ENCODE assay signal across 20 cellular contexts in the genomic region with DNA sequence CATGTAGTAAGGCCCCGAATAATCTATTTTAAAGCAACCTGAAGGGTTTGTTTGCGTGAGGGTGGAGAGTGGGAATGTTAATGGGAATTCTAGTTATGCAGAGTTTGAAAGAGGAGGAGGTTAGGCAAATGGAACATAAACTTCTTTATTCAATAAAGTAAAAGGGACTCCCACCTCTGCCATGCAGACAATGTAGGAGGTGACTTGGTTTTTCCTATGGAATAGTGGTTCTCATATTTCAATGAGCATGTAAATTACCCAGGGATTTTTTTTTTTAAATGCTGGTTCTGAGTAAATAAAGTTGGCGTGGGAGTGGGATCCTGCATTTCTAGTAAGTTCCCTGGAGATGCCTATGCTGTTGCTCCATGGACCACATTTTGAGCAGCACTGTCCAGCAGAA.
"Had no signal": no experiment of that assay in that cellular context is flagged by ENCODE, and none has a peak within 500 bp of the region (broad histone marks: within the 10 kb centered on the region; RNA-seq: fewer than 3 reads in every experiment).

No MANE protein-coding gene starts in this region.

- H3K36me3 Mint-ChIP-seq: naive B cell; stimulated activated naive B cell treated with anti-CD40 and anti-IgM and Interleukin-4, amounts not matched to agents 10 μg/mL and 1 μg/mL and 100 μg/mL, for 72 hours had no signal

- H3K27ac Mint-ChIP-seq: naive B cell; natural killer cell treated with Interleukin-12 subunit alpha and Interleukin-12 subunit beta and Interleukin-15 and Interleukin-18, amount 100 ng/mL, for 72 hours; stimulated activated naive B cell treated with anti-CD40 and anti-IgM and Interleukin-4, amounts not matched to agents 10 μg/mL and 1 μg/mL and 100 μg/mL, for 72 hours; stimulated activated naive CD8-positive, alpha-beta T cell treated with anti-CD3 and anti-CD28 coated beads, Interleukin-15, Interleukin-2, amounts not matched to agents 100 ng/mL and 50 ng/mL, for 24 hours had no signal

- H3K27me3 Mint-ChIP-seq: natural killer cell treated with Interleukin-12 subunit alpha and Interleukin-12 subunit beta and Interleukin-15 and Interleukin-18, amount 100 ng/mL, for 72 hours; stimulated activated naive B cell treated with anti-CD40 and anti-IgM and Interleukin-4, amounts not matched to agents 10 μg/mL and 1 μg/mL and 100 μg/mL, for 72 hours; stimulated activated naive CD8-positive, alpha-beta T cell treated with anti-CD3 and anti-CD28 coated beads, Interleukin-15, Interleukin-2, amounts not matched to agents 100 ng/mL and 50 ng/mL, for 24 hours had no signal

- H3K4me1 Mint-ChIP-seq: naive B cell; stimulated activated naive B cell treated with anti-CD40 and anti-IgM and Interleukin-4, amounts not matched to agents 10 μg/mL and 1 μg/mL and 100 μg/mL, for 72 hours had no signal

- DNase-seq: dorsolateral prefrontal cortex; effector CD4-positive, alpha-beta T cell; foreskin keratinocyte; heart left ventricle; left colon; left ventricle myocardium superior; lower lobe of right lung; mucosa of descending colon; naive B cell; pancreas; right lobe of liver; small intestine; stimulated activated CD4-positive, alpha-beta T cell treated with anti-CD3 and anti-CD28 coated beads, Interleukin-15, amount 100 ng/mL, for 24 hours; stimulated activated CD4-positive, alpha-beta T cell treated with anti-CD3 and anti-CD28 coated beads, Interleukin-2, amount 100 ng/mL, for 48 hours; stimulated activated naive B cell treated with anti-CD40 and anti-IgM and Interleukin-4, amounts not matched to agents 10 μg/mL and 1 μg/mL and 100 μg/mL, for 72 hours; upper lobe of right lung had no signal

- H3K4me3 Mint-ChIP-seq: naive B cell; natural killer cell treated with Interleukin-12 subunit alpha and Interleukin-12 subunit beta and Interleukin-15 and Interleukin-18, amount 100 ng/mL, for 72 hours; neural crest cell; stimulated activated naive B cell treated with anti-CD40 and anti-IgM and Interleukin-4, amounts not matched to agents 10 μg/mL and 1 μg/mL and 100 μg/mL, for 72 hours; stimulated activated naive CD8-positive, alpha-beta T cell treated with anti-CD3 and anti-CD28 coated beads, Interleukin-15, Interleukin-2, amounts not matched to agents 100 ng/mL and 50 ng/mL, for 24 hours had no signal

- ATAC-seq: foreskin keratinocyte; gastroesophageal sphincter; heart left ventricle; left colon; left ventricle myocardium superior; lower lobe of right lung; mucosa of descending colon; natural killer cell treated with Interleukin-12 subunit alpha and Interleukin-12 subunit beta and Interleukin-15 and Interleukin-18, amount 100 ng/mL, for 72 hours; pancreas; right lobe of liver; stimulated activated naive B cell treated with anti-CD40 and anti-IgM and Interleukin-4, amounts not matched to agents 10 μg/mL and 1 μg/mL and 100 μg/mL, for 72 hours; upper lobe of right lung had no signal
